In the genomic region with DNA sequence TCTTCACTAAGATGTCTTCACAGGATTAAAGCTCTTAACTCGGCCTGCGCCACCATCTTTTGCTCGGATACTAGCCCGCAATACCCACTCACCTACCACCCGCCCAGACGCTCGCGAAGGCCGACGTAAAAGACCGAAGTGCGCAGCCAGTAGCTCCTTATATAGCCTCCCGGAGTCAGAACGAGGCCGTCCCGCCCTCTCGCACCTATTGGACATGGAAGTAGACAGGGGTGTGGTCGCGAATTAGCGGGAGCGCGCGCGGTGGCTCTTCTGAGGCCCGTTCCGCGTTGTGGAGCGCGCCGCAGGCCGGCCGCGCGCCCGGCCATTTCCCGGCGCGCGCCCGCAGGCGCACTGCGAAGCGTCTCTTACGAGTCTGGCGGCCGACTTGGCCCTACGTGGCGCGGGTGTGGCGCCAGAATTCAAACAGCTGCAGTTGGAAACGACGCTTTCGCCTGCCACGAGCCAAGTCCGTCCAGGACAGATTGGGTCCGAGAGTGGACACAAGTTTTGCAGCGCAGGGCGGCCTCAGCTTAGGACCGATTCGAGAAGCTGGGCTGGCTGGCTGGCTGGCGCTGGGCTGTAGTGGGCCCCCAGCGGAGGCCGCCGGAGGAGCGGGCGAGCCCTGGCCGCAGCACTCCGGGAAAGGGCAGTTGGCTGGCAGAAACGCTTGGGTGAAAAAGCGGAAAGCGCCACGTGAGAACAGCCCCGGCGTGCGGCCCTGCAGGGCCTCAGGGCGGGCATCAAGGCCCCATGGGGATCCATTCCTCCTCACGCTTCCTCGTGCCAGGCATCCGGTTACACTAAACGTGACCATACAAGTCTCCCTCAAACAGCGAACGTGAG, we compare ENCODE assay signal across 8 cellular contexts. TPM values are rescaled to one million over a fixed set of nuclear protein-coding genes. Genes with fewer than 3 reads are reported as not detected.
DNase-seq lines count a peak whose midpoint lies in the region; ATAC-seq and TF ChIP-seq lines count a peak whose summit lies in the region.

No MANE protein-coding gene starts in this region.

- peak; percentile 96 for DNase-seq in H7
- DNase-seq in RWPE2 (ENCODE audit: low spot score) = peak; percentile 94
- peak; percentile 99 for DNase-seq in activated effector memory CD4-positive, alpha-beta T cell treated with anti-CD3 and anti-CD28 coated beads, Interleukin-2, amount 50 U/mL, for 16 hours
- DNase-seq in fibroblast of villous mesenchyme (ENCODE audit: low read depth) = peak; percentile 99
- peak; percentile 99 for DNase-seq in neural crest cell (ENCODE audit: low read depth, low spot score)
- DNase-seq in stomach = peak; percentile 99

- H3K27ac ChIP-seq in RWPE2 (ENCODE audit: poor library complexity, severe bottlenecking) (peak overlapping the region; percentile 93), stomach (peak overlapping the region; percentile 86 to 96 (median 92))

- peaks cover 5% of the 10 kb centered on the region for H3K27me3 Mint-ChIP-seq in neural crest cell (ENCODE audit: low read depth)

- H3F3A ChIP-seq in Loucy (ENCODE audit: low read depth) = no peaks in the 10 kb centered on the region

- TF ChIP-seq EP300 in stomach (IDR thresholded peaks at IDR 0.05) = no peak

- H3K27me3 ChIP-seq in H7 (ENCODE audit: control insufficient read depth, insufficient read depth, low read length) (no peaks in the 10 kb centered on the region), Loucy (ENCODE audit: insufficient read depth, low read length, poor library complexity, severe bottlenecking) (no peaks in the 10 kb centered on the region), RWPE2 (ENCODE audit: insufficient read depth, poor library complexity, severe bottlenecking) (no peaks in the 10 kb centered on the region), stomach (no peaks in the 10 kb centered on the region)

- H3K4me3 ChIP-seq in H7 (ENCODE audit: insufficient read depth, low read depth, low read length) = peak overlapping the region; percentile 97
- peak overlapping the region; percentile 93 for H3K4me3 ChIP-seq in Loucy (ENCODE audit: low read length, poor library complexity, severe bottlenecking)
- peak overlapping the region; percentile 73 for H3K4me3 ChIP-seq in RWPE2 (ENCODE audit: severe bottlenecking)
- H3K4me3 ChIP-seq in fibroblast of villous mesenchyme (ENCODE audit: low read depth, low read length) = peak overlapping the region; percentile 96
- H3K4me3 ChIP-seq in stomach = peak overlapping the region; percentile 69 to 85 (median 76)

- H3K36me3 ChIP-seq in ES-I3 (ENCODE audit: insufficient read depth, low read length) = peaks cover 22% of the 10 kb centered on the region
- peaks cover 15% of the 10 kb centered on the region for H3K36me3 ChIP-seq in H7 (replicated peaks; ENCODE audit: control insufficient read depth, insufficient read depth, low read length)
- H3K36me3 ChIP-seq in Loucy (ENCODE audit: insufficient read depth, low read length) = peaks cover 3% of the 10 kb centered on the region; the same call in 1 of the 2 replicates
- peaks cover 40% of the 10 kb centered on the region for H3K36me3 ChIP-seq in RWPE2 (ENCODE audit: low read depth)
- H3K36me3 ChIP-seq in stomach = peaks cover 0 to 8% (median 2%) of the 10 kb centered on the region in 4 donors

- H3K79me2 ChIP-seq in Loucy (ENCODE audit: insufficient read depth, low read length) = peaks cover 74% of the 10 kb centered on the region

- H3K9me2 ChIP-seq in Loucy (replicated peaks; ENCODE audit: low read depth, low read length) = no peaks in the 10 kb centered on the region

- peak overlapping the region; percentile 74 for H2AFZ ChIP-seq in Loucy (ENCODE audit: low read length)

- peaks cover 4% of the 10 kb centered on the region for H3K9me3 Mint-ChIP-seq in neural crest cell

- H3K9ac ChIP-seq in ES-I3 (ENCODE audit: low read depth, low read length) = peak overlapping the region; percentile 92
- peak overlapping the region; percentile 95 for H3K9ac ChIP-seq in Loucy (ENCODE audit: low read depth, low read length, poor library complexity, severe bottlenecking)

- H4K20me1 ChIP-seq in Loucy (ENCODE audit: insufficient read depth, low read length, poor library complexity, severe bottlenecking) = peaks cover 45% of the 10 kb centered on the region

- H3K36me3 Mint-ChIP-seq in neural crest cell (ENCODE audit: low read depth) = peaks cover 34% of the 10 kb centered on the region

- H3K4me1 ChIP-seq in ES-I3 (ENCODE audit: insufficient read depth, low read length) (no peaks in the 10 kb centered on the region), Loucy (ENCODE audit: insufficient read depth, low read length, poor library complexity, severe bottlenecking) (peaks cover 55% of the 10 kb centered on the region), RWPE2 (ENCODE audit: insufficient read depth, poor library complexity, severe bottlenecking) (peaks cover 13% of the 10 kb centered on the region), stomach (peaks cover 18 to 46% (median 34%) of the 10 kb centered on the region in 4 donors)

- TF ChIP-seq CTCF in Loucy (conservative IDR thresholded peaks at IDR 0.05; ENCODE audit: low read length) = no peak
- TF ChIP-seq CTCF in RWPE2 (IDR thresholded peaks at IDR 0.05; ENCODE audit: poor library complexity, severe bottlenecking) = no peak
- TF ChIP-seq CTCF in fibroblast of villous mesenchyme (IDR thresholded peaks at IDR 0.05; ENCODE audit: insufficient read depth, low read depth, low read length) = peak; percentile 9
- TF ChIP-seq CTCF in neural crest cell (conservative IDR thresholded peaks at IDR 0.05) = peak; percentile 17
- TF ChIP-seq CTCF in stomach (IDR thresholded peaks at IDR 0.05) = no peak

- H3K4me3 Mint-ChIP-seq in neural crest cell = peak overlapping the region; percentile 98

- peak; percentile 71 for ATAC-seq in RWPE2 (ENCODE audit: low read depth)

- H3K4me2 ChIP-seq in Loucy (ENCODE audit: low read depth, low read length, poor library complexity, severe bottlenecking) = peak overlapping the region; percentile 95

- H3K9me3 ChIP-seq in ES-I3 (ENCODE audit: control insufficient read depth, insufficient read depth, low read length) (no peaks in the 10 kb centered on the region), Loucy (ENCODE audit: insufficient read depth, low read depth, low read length) (no peaks in the 10 kb centered on the region), RWPE2 (ENCODE audit: severe bottlenecking) (peaks cover 2% of the 10 kb centered on the region), stomach (no peaks in the 10 kb centered on the region)

- peaks cover 49% of the 10 kb centered on the region for H3K4me1 Mint-ChIP-seq in neural crest cell

- WGBS in stomach, 5 donors = 0% methylated on average over 14 to 82 of the region's 82 CpGs

- intact Hi-C loops in stomach (cut with DNase I; ENCODE audit: low total_unique reads) = no loop called here

- peak overlapping the region; percentile 99 for H3K27ac Mint-ChIP-seq in neural crest cell (ENCODE audit: unreplicated experiment)

- TF ChIP-seq POLR2A in stomach (IDR thresholded peaks at IDR 0.05) = peak in 2 of 4 donors; percentile 98

RNA-seq across cellular contexts. Expression of a gene that starts 36.1 kb away (rescaled TPM):
- 58.0 and 60.7 TPM in 2 replicates for total RNA-seq in H7 (2014; rRNA removed; shearing (Covaris generic))
- total RNA-seq in fibroblast of villous mesenchyme (56.7 and 68.7 TPM in 2 replicates), neural crest cell (144 and 146 TPM in 2 replicates), stomach (100 to 1,000 TPM in 2 of 5 donors, 10 to 100 TPM in 3; 26.4 to 180 (median 69.6) TPM)
- polyA plus RNA-seq in stomach = 10 to 100 TPM; 26.0 to 35.9 (median 30.8) TPM

Comparison
In these comparisons a context has a peak if more than half of its experiments do, and no peak if none do; other contexts are left out.
1. Peak in every context shown above with its lines: DNase-seq, ATAC-seq, H3K4me3 ChIP-seq and H3K27ac ChIP-seq.
2. CTCF ChIP-seq: peak in fibroblast of villous mesenchyme (single experiment) and neural crest cell (single experiment); none in Loucy (single experiment), RWPE2 (single experiment) and stomach (0 of 7).